ENCODE assay signal across 8 cellular contexts in the genomic region with DNA sequence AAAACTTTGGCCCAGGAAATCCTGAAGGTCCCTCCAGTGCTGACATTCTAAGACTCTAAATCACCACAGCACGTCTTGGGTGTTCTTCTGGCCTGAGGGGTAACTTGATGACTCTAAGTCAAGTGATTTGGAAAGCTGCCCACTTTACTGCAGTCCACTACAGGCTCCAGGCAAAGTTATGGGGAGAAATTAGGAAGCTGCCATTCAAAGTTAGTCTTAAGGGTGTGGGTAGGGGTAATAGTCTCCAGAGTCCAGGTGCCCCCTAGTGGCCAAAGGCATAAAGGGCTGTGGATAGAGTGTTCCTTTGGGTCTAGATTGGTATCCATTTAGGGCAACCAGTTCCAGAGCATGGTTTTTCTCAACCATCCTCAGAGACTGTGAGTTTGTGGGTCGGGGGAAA. TPM values are rescaled to one million over a fixed set of nuclear protein-coding genes. Genes with fewer than 3 reads are reported as not detected.
A peak's percentile ranks its signal among the peaks of the same experiment; 100 is the strongest.
DNase-seq lines count a peak whose midpoint lies in the region; ATAC-seq and TF ChIP-seq lines count a peak whose summit lies in the region.

No MANE protein-coding gene starts in this region.

- dilution Hi-C loops in IMR-90 (cut with HindIII; ENCODE audit: low sequenced_read_pairs, unreplicated experiment), result no loop called here

- H3K4me2 ChIP-seq in IMR-90 (ENCODE audit: low read depth, low read length) (no peak overlapping the region), parathyroid adenoma (ENCODE audit: low read length) (no peak overlapping the region)

- no peaks in the 10 kb centered on the region for H3K9me1 ChIP-seq in IMR-90 (ENCODE audit: insufficient read depth, low read length)

- TF ChIP-seq POLR2A in IMR-90 (IDR thresholded peaks at IDR 0.05; ENCODE audit: low read depth, low read length) (no peak), gastroesophageal sphincter (IDR thresholded peaks at IDR 0.05) (no peak)

- POLR2A ChIA-PET in BJ (lab: Charles Lee), result no interaction called here
- POLR2A ChIA-PET in IMR-90 (lab: Charles Lee; ENCODE audit: unreplicated experiment), result interaction anchor here (0.7 kb wide), 1 partner anchor 97 kb away, joined by 5 read pairs; no protein-coding TSS in a partner anchor

- H3K18ac ChIP-seq in IMR-90 (ENCODE audit: low read depth, low read length), result no peak overlapping the region

- peak; percentile 59 for TF ChIP-seq RAD21 in IMR-90 (IDR thresholded peaks at IDR 0.05; ENCODE audit: low read length)

- ATAC-seq in GM19035 (IDR thresholded peaks at IDR 0.05; ENCODE audit: unreplicated experiment) (peak; percentile 58), IMR-90 (ENCODE audit: low read depth) (peak; percentile 89), gastroesophageal sphincter (peak; percentile 84)

- WGBS in IMR-90 (ENCODE audit: extremely low coverage in 2 of 2, insufficient read length in 1 of 2), 2 experiments, result no CpG with 5 or more reads among the region's 2 CpGs
- WGBS in gastroesophageal sphincter (ENCODE audit: low coverage in 1 of 2), 2 donors, result 14% methylated on average over 1 of the region's 2 CpGs; no CpG with 5 or more reads in 1 of the 2 donors

- H2AFZ ChIP-seq in IMR-90 (replicated peaks; ENCODE audit: low read length, poor library complexity), result peak overlapping the region; percentile 47
- H2AFZ ChIP-seq in parathyroid adenoma, result no peak overlapping the region

- H3K14ac ChIP-seq in IMR-90 (replicated peaks; ENCODE audit: low read depth, low read length), result no peak overlapping the region

- H3K27ac ChIP-seq in IMR-90 (ENCODE audit: insufficient read depth, low read length) (no peak overlapping the region), gastroesophageal sphincter (no peak overlapping the region), parathyroid adenoma (no peak overlapping the region)

- no peaks in the 10 kb centered on the region for H3K27me3 ChIP-seq in BJ (ENCODE audit: control insufficient read depth, insufficient read depth, low read length)
- H3K27me3 ChIP-seq in IMR-90 (ENCODE audit: control insufficient read depth, insufficient read depth, low read length), result peaks cover 3% of the 10 kb centered on the region
- H3K27me3 ChIP-seq in gastroesophageal sphincter, result no peaks in the 10 kb centered on the region
- no peaks in the 10 kb centered on the region for H3K27me3 ChIP-seq in parathyroid adenoma (ENCODE audit: control insufficient read depth, insufficient read depth, low read length)

- in situ Hi-C loops in IMR-90 (cut with MboI; ENCODE audit: low sequenced_read_pairs), result no loop called here

- no peak overlapping the region for H4K5ac ChIP-seq in IMR-90 (ENCODE audit: low read depth, low read length)

- no peaks in the 10 kb centered on the region for H3K36me3 ChIP-seq in BJ (ENCODE audit: control insufficient read depth, insufficient read depth, low read length)
- no peaks in the 10 kb centered on the region for H3K36me3 ChIP-seq in IMR-90 (ENCODE audit: control insufficient read depth, insufficient read depth, low read length)
- H3K36me3 ChIP-seq in gastroesophageal sphincter, result no peaks in the 10 kb centered on the region
- no peaks in the 10 kb centered on the region for H3K36me3 ChIP-seq in parathyroid adenoma (ENCODE audit: control insufficient read depth, insufficient read depth, low read length)

- no peaks in the 10 kb centered on the region for H3K9me3 ChIP-seq in IMR-90 (ENCODE audit: control insufficient read depth, insufficient read depth, low read length)
- H3K9me3 ChIP-seq in gastroesophageal sphincter, result no peaks in the 10 kb centered on the region
- H3K9me3 ChIP-seq in parathyroid adenoma (ENCODE audit: control insufficient read depth, low read length), result no peaks in the 10 kb centered on the region

- BruUV-seq in IMR-90 (replicated peaks; lab: Mats Ljungman, UMichigan), result no TSS peak

- no peak overlapping the region for H3K56ac ChIP-seq in IMR-90 (ENCODE audit: extremely low read depth, insufficient read depth, low read length)

- TF ChIP-seq CTCF in BJ (IDR thresholded peaks at IDR 0.05; ENCODE audit: insufficient read depth, low read depth, low read length) (peak; percentile 82), IMR-90 (conservative IDR thresholded peaks at IDR 0.05; ENCODE audit: low read depth, low read length) (peak; percentile 68), gastroesophageal sphincter (IDR thresholded peaks at IDR 0.05) (peak; percentile 61 to 74 (median 66)), parathyroid adenoma (IDR thresholded peaks at IDR 0.05) (peak; percentile 68)

- no peak overlapping the region for H2BK20ac ChIP-seq in IMR-90 (ENCODE audit: low read depth, low read length)

- no peak overlapping the region for H2BK15ac ChIP-seq in IMR-90 (ENCODE audit: low read depth, low read length)

- no peak overlapping the region for H3K23ac ChIP-seq in IMR-90 (ENCODE audit: low read depth, low read length)

- H3K4me3 ChIP-seq in BJ (ENCODE audit: low read depth, low read length), result no peak overlapping the region
- H3K4me3 ChIP-seq in IMR-90 (ENCODE audit: insufficient read depth, low read depth, low read length), result no peak overlapping the region
- H3K4me3 ChIP-seq in gastroesophageal sphincter, result no peak overlapping the region
- no peak overlapping the region for H3K4me3 ChIP-seq in parathyroid adenoma (ENCODE audit: low read depth, low read length)

- no peak overlapping the region for H2BK120ac ChIP-seq in IMR-90 (ENCODE audit: low read depth, low read length)

- intact Hi-C loops in IMR-90 (cut with micrococcal nuclease), result loop anchor here (1.0 to 2.0 kb wide), 7 partner anchors 38 to 526 kb away; no protein-coding TSS in a partner anchor

- H4K20me1 ChIP-seq in IMR-90 (ENCODE audit: insufficient read depth, low read length), result no peaks in the 10 kb centered on the region

- no peak overlapping the region for H4K8ac ChIP-seq in IMR-90 (ENCODE audit: low read depth in 2 of 2, low read length in 2 of 2)

- H2AK9ac ChIP-seq in IMR-90 (replicated peaks; ENCODE audit: low read depth, low read length, poor library complexity), result no peak overlapping the region

- H3K9ac ChIP-seq in IMR-90 (ENCODE audit: low read depth, low read length), result no peak overlapping the region
- H3K9ac ChIP-seq in parathyroid adenoma, result no peak overlapping the region

- no peak overlapping the region for H4K91ac ChIP-seq in IMR-90 (ENCODE audit: insufficient read depth, low read depth, low read length)

- no peak for TF ChIP-seq EP300 in gastroesophageal sphincter (IDR thresholded peaks at IDR 0.05)

- no peak overlapping the region for H3K4ac ChIP-seq in IMR-90 (ENCODE audit: low read depth, low read length)

- H3K79me2 ChIP-seq in parathyroid adenoma, result no peaks in the 10 kb centered on the region

- H3K79me1 ChIP-seq in IMR-90 (ENCODE audit: low read depth in 1 of 2, low read length in 2 of 2), result no peaks in the 10 kb centered on the region

- no peak overlapping the region for H2AK5ac ChIP-seq in IMR-90 (ENCODE audit: low read depth, low read length)

- DNase-seq in BJ (ENCODE audit: low read depth), result peak; percentile 29
- peak; percentile 66 for DNase-seq in IMR-90
- DNase-seq in SIG-M5 (lab: John Stamatoyannopoulos, UW), result peak; percentile 28
- peak; percentile 31 for DNase-seq in activated gamma-delta T cell treated with anti-CD3 and anti-CD28 coated beads, Interleukin-2, amount 50 U/mL, for 16 hours (ENCODE audit: low read depth)
- DNase-seq in ureter (ENCODE audit: low spot score), result peak; percentile 64

- H2BK5ac ChIP-seq in IMR-90 (ENCODE audit: low read depth, low read length, poor library complexity, severe bottlenecking), result no peak overlapping the region

- H3K4me1 ChIP-seq in IMR-90 (ENCODE audit: control insufficient read depth, insufficient read depth, low read length) (no peaks in the 10 kb centered on the region), gastroesophageal sphincter (no peaks in the 10 kb centered on the region), parathyroid adenoma (no peaks in the 10 kb centered on the region)

- CTCF ChIA-PET in BJ (lab: Yijun Ruan, JAX), result interaction anchor here (0.6 to 3.1 kb wide), 17 partner anchors 11 to 528 kb away, joined by 3 to 15 read pairs (median 4); no protein-coding TSS in a partner anchor
- CTCF ChIA-PET in IMR-90 (lab: Yijun Ruan, JAX), result interaction anchor here (0.5 to 1.7 kb wide), 8 partner anchors 10 to 526 kb away, joined by 3 to 9 read pairs (median 3); no protein-coding TSS in a partner anchor

TF ChIP-seq in IMR-90, 13 proteins besides CTCF, POLR2A, EP300 and RAD21:
- TF ChIP-seq SMC3 (IDR thresholded peaks at IDR 0.05; ENCODE audit: low read depth, low read length) (peak; percentile 52), CHD1 (IDR thresholded peaks at IDR 0.05; ENCODE audit: low read depth, low read length) (no peak), MAFK (IDR thresholded peaks at IDR 0.05; ENCODE audit: low read depth, low read length) (no peak)

RNA-seq across cellular contexts. Expression of a gene that starts 38.7 kb away (rescaled TPM):
- polyA plus RNA-seq in BJ (2011; rRNA removed), result 61.6 and 67.0 TPM in 2 replicates
- polyA minus RNA-seq in BJ (2011; rRNA and poly(A)+ RNA removed), result 29.1 and 51.1 TPM in 2 replicates
- total RNA-seq in IMR-90 (2012; rRNA removed), result 5.3 and 6.1 TPM in 2 replicates
- 23.8 and 24.9 TPM in 2 replicates for polyA plus RNA-seq in IMR-90 (2012; rRNA removed)
- polyA plus RNA-seq in IMR-90 (2012; cell fraction: cytosol; rRNA removed), result 10.5 and 15.7 TPM in 2 replicates
- 18.3 and 38.0 TPM in 2 replicates for polyA plus RNA-seq in IMR-90 (2012; cell fraction: nucleus; rRNA removed; ENCODE audit: low replicate concordance)
- 10 to 100 TPM in 1 of 4 donors, 1 to 10 TPM in 3; 6.4 to 12.1 (median 9.4) TPM for total RNA-seq in gastroesophageal sphincter
- total RNA-seq in ureter, result 6.8 TPM
